Comparison of ENCODE assay signal across 7 cellular contexts in genomic region chr19:50090706-50091105, GRCh38.
DNase-seq lines count a peak whose midpoint lies in the region; ATAC-seq and TF ChIP-seq lines count a peak whose summit lies in the region.
"Not testable (repeated sequence)": the region's sequence is repeated elsewhere in the genome, so short reads cannot be mapped to it uniquely, and the experiment has no call there.

No MANE protein-coding gene starts in this region.

- H2AFZ ChIP-seq in KMS-11 (ENCODE audit: low read depth), result not testable (repeated sequence)

- not testable (repeated sequence) for H3K36me3 Mint-ChIP-seq in activated naive CD8-positive, alpha-beta T cell treated with anti-CD3 and anti-CD28 coated beads, Interleukin-2, amount 10 ng/mL, durations not matched to agents 7 days and 5 days; immature natural killer cell

- not testable (repeated sequence) for ATAC-seq in activated naive CD8-positive, alpha-beta T cell treated with anti-CD3 and anti-CD28 coated beads, Interleukin-2, amount 10 ng/mL, durations not matched to agents 7 days and 5 days (ENCODE audit: low read depth)

- H3K27ac Mint-ChIP-seq in activated naive CD8-positive, alpha-beta T cell treated with anti-CD3 and anti-CD28 coated beads, Interleukin-2, amount 10 ng/mL, durations not matched to agents 7 days and 5 days; immature natural killer cell: not testable (repeated sequence)

- not testable (repeated sequence) for H3K4me2 ChIP-seq in KMS-11

- H3K27me3 Mint-ChIP-seq in activated naive CD8-positive, alpha-beta T cell treated with anti-CD3 and anti-CD28 coated beads, Interleukin-2, amount 10 ng/mL, durations not matched to agents 7 days and 5 days; immature natural killer cell (ENCODE audit: low read depth in 3 of 3): not testable (repeated sequence)

- H3K4me3 Mint-ChIP-seq in activated naive CD8-positive, alpha-beta T cell treated with anti-CD3 and anti-CD28 coated beads, Interleukin-2, amount 10 ng/mL, durations not matched to agents 7 days and 5 days; immature natural killer cell: not testable (repeated sequence)

- not testable (repeated sequence) for H3K27me3 ChIP-seq in GM06990 (replicated peaks; ENCODE audit: control insufficient read depth, insufficient read depth, low read length); KMS-11 (ENCODE audit: insufficient read depth, low read depth)

- not testable (repeated sequence) for H3K36me3 ChIP-seq in GM06990 (ENCODE audit: control insufficient read depth, insufficient read depth, low read length); KMS-11 (ENCODE audit: insufficient read depth)

- H3K4me1 ChIP-seq in KMS-11 (ENCODE audit: low read depth, poor library complexity, severe bottlenecking), result not testable (repeated sequence)

- not testable (repeated sequence) for H3K4me1 Mint-ChIP-seq in activated naive CD8-positive, alpha-beta T cell treated with anti-CD3 and anti-CD28 coated beads, Interleukin-2, amount 10 ng/mL, durations not matched to agents 7 days and 5 days; immature natural killer cell

- POLR2A ChIA-PET in activated naive CD8-positive, alpha-beta T cell treated with anti-CD3 and anti-CD28 coated beads, Interleukin-2, amount 10 ng/mL, durations not matched to agents 7 days and 5 days (lab: Charles Lee), result not testable (repeated sequence)

- TF ChIP-seq CTCF in GM06990 (IDR thresholded peaks at IDR 0.05; ENCODE audit: insufficient read depth, low read length, poor library complexity, severe bottlenecking), result peak; percentile 40
- peak; percentile 48 for TF ChIP-seq CTCF in KMS-11 (conservative IDR thresholded peaks at IDR 0.05; ENCODE audit: low read depth, low read length)

- not testable (repeated sequence) for H3K27ac ChIP-seq in KMS-11

- not testable (repeated sequence) for H3K9ac ChIP-seq in KMS-11

- H3K9me3 Mint-ChIP-seq in activated naive CD8-positive, alpha-beta T cell treated with anti-CD3 and anti-CD28 coated beads, Interleukin-2, amount 10 ng/mL, durations not matched to agents 7 days and 5 days; immature natural killer cell: not testable (repeated sequence)

- H3K4me3 ChIP-seq in GM06990 (replicated peaks; ENCODE audit: low read depth, low read length); KMS-11 (IDR thresholded peaks at IDR 0.05; ENCODE audit: insufficient read depth, low read depth, low read length): not testable (repeated sequence)

- H4K20me1 ChIP-seq in KMS-11 (ENCODE audit: insufficient read depth), result not testable (repeated sequence)

- DNase-seq in GM06990 (ENCODE audit: extremely low read depth, insufficient read length), result not testable (repeated sequence)
- DNase-seq in T-helper 2 cell, result peak in 3 of 5 experiments; percentile 2 to 22 (median 10)
- peak; percentile 28 for DNase-seq in activated CD8-positive, alpha-beta memory T cell treated with anti-CD3 and anti-CD28 coated beads, Interleukin-2, amount 50 U/mL, for 4 hours
- peak; percentile 47 for DNase-seq in activated naive CD8-positive, alpha-beta T cell treated with anti-CD3 and anti-CD28 coated beads, Interleukin-2, amount 10 ng/mL, durations not matched to agents 7 days and 5 days
- peak; percentile 13 to 33 (median 24) for DNase-seq in immature natural killer cell
- peak; percentile 52 for DNase-seq in stimulated activated CD4-positive, alpha-beta T cell treated with anti-CD3 and anti-CD28 coated beads, Interleukin-4, amount 100 ng/mL, for 24 hours

- not testable (repeated sequence) for H3K79me2 ChIP-seq in KMS-11 (ENCODE audit: insufficient read depth, low read depth)
